Comparison of ENCODE assay signal across 17 cellular contexts in genomic region chr1:205827623-205828022, GRCh38. TPM values are rescaled to one million over a fixed set of nuclear protein-coding genes. Genes with fewer than 3 reads are reported as not detected.
DNase-seq lines count a peak whose midpoint lies in the region; ATAC-seq and TF ChIP-seq lines count a peak whose summit lies in the region.
"Had no signal": no experiment of that assay in that cellular context is flagged by ENCODE, and none has a peak within 500 bp of the region (broad histone marks: within the 10 kb centered on the region; RNA-seq: fewer than 3 reads in every experiment).

No MANE protein-coding gene starts in this region.

- H3F3A ChIP-seq in SK-N-SH (replicated peaks; ENCODE audit: insufficient read depth), result no peaks in the 10 kb centered on the region

- H3K27ac ChIP-seq in SK-N-SH (ENCODE audit: low read depth in 2 of 2, low read length in 1 of 2) (no peak overlapping the region), gastrocnemius medialis (no peak overlapping the region)

- no peaks in the 10 kb centered on the region for H3K79me2 ChIP-seq in SK-N-SH (ENCODE audit: insufficient read depth)

- no peak overlapping the region for H2AFZ ChIP-seq in SK-N-SH (ENCODE audit: low read depth)

- DNase-seq in SK-N-SH (no peak), NCI-H2107 (lab: John Stamatoyannopoulos, UW) (peak; percentile 70), epithelial cell of proximal tubule (ENCODE audit: low read depth) (no peak), gastrocnemius medialis (peak in 1 of 2 donors; percentile 35), erythroblast (lab: John Stamatoyannopoulos, UW) (no peak)
- DNase-seq: activated naive CD4-positive, alpha-beta T cell treated with anti-CD3 and anti-CD28 coated beads, Interleukin-2, amount 10 ng/mL, durations not matched to agents 7 days and 5 days; Calu3; caudate nucleus; effector memory CD8-positive, alpha-beta T cell; GOT3; KG1; nucleus accumbens had no signal

- no peak for TF ChIP-seq CTCF in SK-N-SH (IDR thresholded peaks at IDR 0.05)
- TF ChIP-seq CTCF in epithelial cell of proximal tubule (conservative IDR thresholded peaks at IDR 0.05; ENCODE audit: low read depth, low read length), result peak; percentile 20
- no peak for TF ChIP-seq CTCF in gastrocnemius medialis (IDR thresholded peaks at IDR 0.05 in 4 of 5, conservative IDR thresholded peaks at IDR 0.05 in 1 of 5)

- H3K36me3 ChIP-seq in SK-N-SH (replicated peaks in 1 of 2; ENCODE audit: control insufficient read depth in 1 of 2, insufficient read depth in 2 of 2, low read length in 1 of 2), result no peaks in the 10 kb centered on the region
- H3K36me3 ChIP-seq in gastrocnemius medialis, result no peaks in the 10 kb centered on the region

- H3K27me3 ChIP-seq in SK-N-SH (ENCODE audit: insufficient read depth) (no peaks in the 10 kb centered on the region), gastrocnemius medialis (no peaks in the 10 kb centered on the region)

- TF ChIP-seq EP300 in SK-N-SH (IDR thresholded peaks at IDR 0.05; ENCODE audit: borderline replicate concordance in 1 of 2, low read depth in 1 of 2, low read length in 1 of 2), result no peak

- H3K4me3 ChIP-seq in SK-N-SH (ENCODE audit: low read depth in 2 of 2, low read length in 1 of 2), result no peak overlapping the region
- no peak overlapping the region for H3K4me3 ChIP-seq in epithelial cell of proximal tubule (ENCODE audit: low read depth, low read length)
- no peak overlapping the region for H3K4me3 ChIP-seq in gastrocnemius medialis

- H3K4me1 ChIP-seq in SK-N-SH (ENCODE audit: control insufficient read depth in 1 of 2, insufficient read depth in 2 of 2, low read depth in 1 of 2, low read length in 1 of 2) (peaks cover 0 to 4% of the 10 kb centered on the region in 2 experiments; a peak in 1 of 4 replicates), gastrocnemius medialis (peaks cover 0 to 19% of the 10 kb centered on the region in 2 donors)

- no peak overlapping the region for H3K9ac ChIP-seq in SK-N-SH

- TF ChIP-seq RAD21 in SK-N-SH (IDR thresholded peaks at IDR 0.05; ENCODE audit: low read length), result no peak

- TF ChIP-seq POLR2A in gastrocnemius medialis (IDR thresholded peaks at IDR 0.05), result no peak
- TF ChIP-seq POLR2A in erythroblast (IDR thresholded peaks at IDR 0.05; ENCODE audit: low read length), result no peak

- intact Hi-C loops in gastrocnemius medialis (cut with DNase I; ENCODE audit: low total_unique reads), result no loop called here

- in situ Hi-C loops in gastrocnemius medialis (cut with MboI; ENCODE audit: low sequenced_read_pairs in 4 of 4), result no loop called here

- no peaks in the 10 kb centered on the region for H3K9me2 ChIP-seq in SK-N-SH

- no peak overlapping the region for H3K4me2 ChIP-seq in SK-N-SH

- no peaks in the 10 kb centered on the region for H4K20me1 ChIP-seq in SK-N-SH (ENCODE audit: insufficient read depth)

- 33% methylated on average over 1 of the region's 1 CpG for WGBS in SK-N-SH (ENCODE audit: low lambda C conversion rate)

- peak; percentile 41; the same call in 2 of the 3 replicates for ATAC-seq in SK-N-SH treated with all-trans-retinoic acid at 6 μM for 48 hours
- ATAC-seq in gastrocnemius medialis, result peak; percentile 56 to 78
- no peak for ATAC-seq in HG02884 (IDR thresholded peaks at IDR 0.05; ENCODE audit: unreplicated experiment)
- no peak for ATAC-seq in HG02870 (IDR thresholded peaks at IDR 0.05; ENCODE audit: unreplicated experiment)
- ATAC-seq: activated CD4-positive, CD25-positive, alpha-beta regulatory T cell treated with anti-CD3 and anti-CD28 coated beads, Interleukin-2, amount 50 U/mL, for 24 hours; effector memory CD8-positive, alpha-beta T cell had no signal

- CTCF ChIA-PET in SK-N-SH (lab: Yijun Ruan, JAX), result no interaction called here

- POLR2A ChIA-PET in SK-N-SH (lab: Yijun Ruan, JAX), result no interaction called here

- no peaks in the 10 kb centered on the region for H3K9me3 ChIP-seq in SK-N-SH
- no peaks in the 10 kb centered on the region for H3K9me3 ChIP-seq in gastrocnemius medialis

TF ChIP-seq in SK-N-SH treated with all-trans-retinoic acid at 6 μM for 48 hours, 23 proteins besides CTCF, POLR2A, EP300 and RAD21:
- no peak for TF ChIP-seq BACH2 (CRISPR knock-in tag; IDR thresholded peaks at IDR 0.05; ENCODE audit: borderline replicate concordance)
- no peak for TF ChIP-seq OSR1 (CRISPR knock-in tag; IDR thresholded peaks at IDR 0.05)
- TF ChIP-seq ISL1 (CRISPR knock-in tag; IDR thresholded peaks at IDR 0.05), result no peak
- no peak for TF ChIP-seq ZFP3 (CRISPR knock-in tag; IDR thresholded peaks at IDR 0.05)
- TF ChIP-seq ZNF8 (CRISPR knock-in tag; IDR thresholded peaks at IDR 0.05), result no peak

TF ChIP-seq in SK-N-SH, 30 proteins besides CTCF, POLR2A, EP300 and RAD21:
- TF ChIP-seq USF2 (IDR thresholded peaks at IDR 0.05; ENCODE audit: borderline replicate concordance, low read depth, low read length) (no peak), USF1 (IDR thresholded peaks at IDR 0.05; ENCODE audit: borderline replicate concordance, low read depth) (no peak), GATA2 (CRISPR knock-in tag; IDR thresholded peaks at IDR 0.05) (no peak), SIN3A (IDR thresholded peaks at IDR 0.05; ENCODE audit: borderline replicate concordance, low read depth, low read length) (no peak), IRF3 (IDR thresholded peaks at IDR 0.05; ENCODE audit: low read depth, low read length) (no peak), POLR2AphosphoS5 (IDR thresholded peaks at IDR 0.05; ENCODE audit: low read depth, low read length) (no peak), MXI1 (IDR thresholded peaks at IDR 0.05; ENCODE audit: low read depth, low read length) (no peak), GABPA (IDR thresholded peaks at IDR 0.05; ENCODE audit: low read depth) (no peak), JUND (IDR thresholded peaks at IDR 0.05) (no peak), MEF2A (IDR thresholded peaks at IDR 0.05; ENCODE audit: borderline replicate concordance, low read depth) (no peak), NFIC (IDR thresholded peaks at IDR 0.05; ENCODE audit: borderline replicate concordance) (no peak), MAX (IDR thresholded peaks at IDR 0.05; ENCODE audit: low read depth) (no peak)

RNA-seq across cellular contexts. Expression of gene SLC41A1, which starts 14.6 kb away (rescaled TPM):
- polyA plus RNA-seq in SK-N-SH (2012; rRNA removed), result 18.3 and 25.1 TPM in 2 replicates
- 16.6 and 18.3 TPM in 2 replicates for polyA plus RNA-seq in SK-N-SH (2012; cell fraction: cytosol; rRNA removed)
- polyA plus RNA-seq in SK-N-SH (2012; cell fraction: nucleus; rRNA removed), result 17.8 and 28.3 TPM in 2 replicates
- 10.9 and 14.0 TPM in 2 replicates for total RNA-seq in epithelial cell of proximal tubule
- total RNA-seq in gastrocnemius medialis, result 10 to 100 TPM; 21.5 to 39.8 (median 36.8) TPM

RNA-seq across cellular contexts. Expression of gene PM20D1, which starts 22.3 kb away (rescaled TPM):
- polyA plus RNA-seq in SK-N-SH (2012; rRNA removed), result not detected in 2 replicates
- 0.03 TPM in 2 replicates for polyA plus RNA-seq in SK-N-SH (2012; cell fraction: cytosol; rRNA removed)
- 0.08 TPM in 1 of 2 replicates, not detected in the other for polyA plus RNA-seq in SK-N-SH (2012; cell fraction: nucleus; rRNA removed)
- total RNA-seq in epithelial cell of proximal tubule (not detected in 2 replicates), gastrocnemius medialis (not detected)
- total RNA-seq: fibroblast of villous mesenchyme had no signal

RNA-seq across cellular contexts. Expression of gene RAB29, which starts 52.3 kb away (rescaled TPM):
- 9.2 and 9.8 TPM in 2 replicates for polyA plus RNA-seq in SK-N-SH (2012; rRNA removed)
- polyA plus RNA-seq in SK-N-SH (2012; cell fraction: cytosol; rRNA removed), result 9.0 and 11.1 TPM in 2 replicates
- 9.0 and 12.2 TPM in 2 replicates for polyA plus RNA-seq in SK-N-SH (2012; cell fraction: nucleus; rRNA removed)
- 10.0 and 12.0 TPM in 2 replicates for total RNA-seq in epithelial cell of proximal tubule
- 10 to 100 TPM in 3 of 4 donors, 1 to 10 TPM in 1; 8.4 to 13.8 (median 10.7) TPM for total RNA-seq in gastrocnemius medialis

Comparison
In these comparisons a context has a peak if more than half of its experiments do, and no peak if none do; other contexts are left out.
1. ATAC-seq: peak in SK-N-SH treated with all-trans-retinoic acid at 6 μM for 48 hours (single experiment) and gastrocnemius medialis (2 of 2); none in HG02884 (single experiment) and HG02870 (single experiment).